Comparison of ENCODE assay signal across 9 cellular contexts in the genomic region with DNA sequence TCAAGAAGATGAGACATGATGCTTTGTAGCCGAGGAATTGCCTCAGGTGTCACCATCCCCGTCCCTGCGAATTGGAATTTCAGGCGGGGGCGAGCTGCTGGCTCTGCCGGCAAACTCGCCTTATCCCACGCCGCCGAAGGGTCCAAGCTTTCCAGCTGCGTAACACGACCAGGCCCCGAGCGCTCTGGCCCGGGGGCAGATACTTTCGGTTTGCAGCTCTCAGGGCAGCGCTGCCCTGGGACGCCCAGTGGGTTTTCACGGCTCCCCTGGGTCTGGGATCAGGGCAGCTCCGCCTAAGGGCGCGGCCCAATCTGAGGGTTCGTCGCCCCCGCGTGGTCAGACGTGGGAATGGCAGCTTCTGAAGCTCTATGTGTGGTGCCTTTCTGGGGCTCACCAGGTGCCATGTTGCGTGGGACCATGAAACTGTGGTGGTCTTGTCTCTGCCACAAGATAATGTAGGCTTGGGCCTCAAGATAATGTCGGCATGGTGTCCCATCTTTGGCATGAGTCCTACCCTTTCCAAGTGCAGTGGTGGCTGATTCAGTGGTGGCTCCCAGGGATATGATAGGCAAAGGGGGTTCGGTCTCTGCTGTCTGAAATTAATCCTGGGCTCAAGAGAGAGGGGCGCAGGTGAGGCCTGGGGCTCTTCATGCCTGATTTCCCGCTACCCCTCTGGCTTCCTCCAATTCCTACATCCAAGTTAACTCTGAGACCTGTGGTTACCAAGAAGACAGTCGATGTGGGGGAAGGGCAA. TPM values are rescaled to one million over a fixed set of nuclear protein-coding genes. Genes with fewer than 3 reads are reported as not detected.
A peak's percentile ranks its signal among the peaks of the same experiment; 100 is the strongest.
DNase-seq lines count a peak whose midpoint lies in the region; ATAC-seq and TF ChIP-seq lines count a peak whose summit lies in the region.
"Had no signal": no experiment of that assay in that cellular context is flagged by ENCODE, and none has a peak within 500 bp of the region (broad histone marks: within the 10 kb centered on the region; RNA-seq: fewer than 3 reads in every experiment).

No MANE protein-coding gene starts in this region.

- H3K4me3 ChIP-seq in OCI-LY1 (ENCODE audit: low read depth, low read length, poor library complexity, severe bottlenecking) (peak overlapping the region; percentile 59), esophagus muscularis mucosa (peak overlapping the region; percentile 59 to 77 (median 60)), muscle layer of colon (ENCODE audit: low read depth in 1 of 2, low read length in 2 of 2) (peak overlapping the region; percentile 48 to 64)

- H3K36me3 ChIP-seq in OCI-LY1 (ENCODE audit: insufficient read depth, low read length) (no peaks in the 10 kb centered on the region), esophagus muscularis mucosa (no peaks in the 10 kb centered on the region), muscle layer of colon (ENCODE audit: insufficient read depth, low read length) (no peaks in the 10 kb centered on the region)

- H3K27ac ChIP-seq in OCI-LY1 (ENCODE audit: low read depth, low read length, poor library complexity, severe bottlenecking) (no peak overlapping the region), esophagus muscularis mucosa (replicated peaks in 1 of 4) (peak overlapping the region; percentile 80 to 84 (median 82)), muscle layer of colon (ENCODE audit: low read depth, low read length) (peak overlapping the region; percentile 67)

- H3K9ac ChIP-seq in OCI-LY1 (ENCODE audit: low read length) = peak overlapping the region; percentile 56; the same call in 1 of the 2 replicates
- peak overlapping the region; percentile 67 for H3K9ac ChIP-seq in muscle layer of colon (ENCODE audit: low read length)

- DNase-seq in C1 segment of cervical spinal cord (lab: John Stamatoyannopoulos, UW) (peak; percentile 8 to 92 (median 76)), HUDEP-2 (lab: John Stamatoyannopoulos, UW; ENCODE audit: unreplicated experiment in 76 of 76) (peak in 72 of 76 experiments; percentile 11 to 91 (median 70)), esophagus muscularis mucosa (ENCODE audit: extremely low spot score) (peak; percentile 95)
- DNase-seq in activated T-cell treated with anti-CD3 and anti-CD28 coated beads, Interleukin-2, amount 50 U/mL, for 24 hours = peak; percentile 92
- peak; percentile 94 for DNase-seq in stimulated activated CD8-positive, alpha-beta memory T cell treated with anti-CD3 and anti-CD28 coated beads, Interleukin-4, amount 100 ng/mL, for 48 hours

- no peaks in the 10 kb centered on the region for H3K9me2 ChIP-seq in OCI-LY1 (ENCODE audit: low read depth, low read length)

- peaks cover 21% of the 10 kb centered on the region for H3K4me1 Mint-ChIP-seq in activated T-cell treated with anti-CD3 and anti-CD28 coated beads, Interleukin-2, amount 50 U/mL, for 24 hours (ENCODE audit: low read depth)

- ATAC-seq in GM19351 (IDR thresholded peaks at IDR 0.05; ENCODE audit: unreplicated experiment) = peak; percentile 82

- no peaks in the 10 kb centered on the region for H4K20me1 ChIP-seq in OCI-LY1 (ENCODE audit: insufficient read depth, low read length)

- H3F3A ChIP-seq in OCI-LY1 (ENCODE audit: insufficient read depth, low read length) = no peaks in the 10 kb centered on the region; the same call in 1 of the 2 replicates

- no peaks in the 10 kb centered on the region for H3K27me3 Mint-ChIP-seq in activated T-cell treated with anti-CD3 and anti-CD28 coated beads, Interleukin-2, amount 50 U/mL, for 24 hours

- no peak overlapping the region for H2AFZ ChIP-seq in OCI-LY1 (ENCODE audit: low read length)

- no peaks in the 10 kb centered on the region for H3K9me3 Mint-ChIP-seq in activated T-cell treated with anti-CD3 and anti-CD28 coated beads, Interleukin-2, amount 50 U/mL, for 24 hours

- no peaks in the 10 kb centered on the region for H3K9me3 ChIP-seq in OCI-LY1 (ENCODE audit: low read length)
- no peaks in the 10 kb centered on the region for H3K9me3 ChIP-seq in esophagus muscularis mucosa
- no peaks in the 10 kb centered on the region for H3K9me3 ChIP-seq in muscle layer of colon (ENCODE audit: low read length)

- 24% methylated on average over 13 of the region's 33 CpGs for WGBS in esophagus muscularis mucosa

- peak; percentile 94 for TF ChIP-seq CTCF in OCI-LY1 (IDR thresholded peaks at IDR 0.05; ENCODE audit: low read length)
- peak; percentile 94 to 98 (median 96) for TF ChIP-seq CTCF in esophagus muscularis mucosa (IDR thresholded peaks at IDR 0.05)

- no peak for TF ChIP-seq POLR2A in esophagus muscularis mucosa (IDR thresholded peaks at IDR 0.05; ENCODE audit: low read depth)

- peaks cover 24% of the 10 kb centered on the region for H3K36me3 Mint-ChIP-seq in activated T-cell treated with anti-CD3 and anti-CD28 coated beads, Interleukin-2, amount 50 U/mL, for 24 hours (ENCODE audit: low read depth)

- TF ChIP-seq EP300 in esophagus muscularis mucosa (IDR thresholded peaks at IDR 0.05) = no peak

- H3K27me3 ChIP-seq in OCI-LY1 (ENCODE audit: insufficient read depth, low read length) = no peaks in the 10 kb centered on the region
- H3K27me3 ChIP-seq in esophagus muscularis mucosa = no peaks in the 10 kb centered on the region
- H3K27me3 ChIP-seq in muscle layer of colon (ENCODE audit: control insufficient read depth in 1 of 2, insufficient read depth in 2 of 2, low read length in 2 of 2) = no peaks in the 10 kb centered on the region

- H3K4me1 ChIP-seq in OCI-LY1 (ENCODE audit: insufficient read depth, low read length, severe bottlenecking) (peaks cover 30% of the 10 kb centered on the region), esophagus muscularis mucosa (peaks cover 5 to 14% (median 12%) of the 10 kb centered on the region in 4 donors), muscle layer of colon (ENCODE audit: insufficient read depth, low read length) (no peaks in the 10 kb centered on the region)

- H3K4me3 Mint-ChIP-seq in activated T-cell treated with anti-CD3 and anti-CD28 coated beads, Interleukin-2, amount 50 U/mL, for 24 hours = peak overlapping the region; percentile 80

- H3K79me2 ChIP-seq in OCI-LY1 (ENCODE audit: insufficient read depth, low read length) = no peaks in the 10 kb centered on the region

- H3K4me2 ChIP-seq in OCI-LY1 (ENCODE audit: low read length) = peak overlapping the region; percentile 77

- H3K27ac Mint-ChIP-seq in activated T-cell treated with anti-CD3 and anti-CD28 coated beads, Interleukin-2, amount 50 U/mL, for 24 hours = peak overlapping the region; percentile 68

- intact Hi-C loops in esophagus muscularis mucosa (cut with DNase I) = loop anchor here (1.0 to 10.0 kb wide), 3 partner anchors 63 to 338 kb away; no protein-coding TSS in a partner anchor

RNA-seq across cellular contexts. Expression of gene PIGT, which starts 21.0 kb away (rescaled TPM):
- 10 to 100 TPM; 64.4 to 90.9 (median 80.4) TPM for total RNA-seq in esophagus muscularis mucosa

RNA-seq across cellular contexts. Expression of gene DBNDD2, which starts 28.8 kb away (rescaled TPM):
- total RNA-seq in esophagus muscularis mucosa = 100 to 1,000 TPM in 2 of 4 donors, 10 to 100 TPM in 2; 63.0 to 130 (median 109) TPM

RNA-seq across cellular contexts. Expression of gene WFDC2, which starts 32.6 kb away (rescaled TPM):
- total RNA-seq in esophagus muscularis mucosa = 1 to 10 TPM in 2 of 4 donors, not detected in 2; 2.1 to 2.6 TPM
- total RNA-seq: T-helper 2 cell treated with Interferon-gamma antibody and Interleukin-4, amounts not matched to agents 100 ng/mL and 5 ng/mL, for 36 hours had no signal

RNA-seq across cellular contexts. Expression of gene TP53TG5, which starts 58.8 kb away (rescaled TPM):
- total RNA-seq in esophagus muscularis mucosa = 1 to 10 TPM in 2 of 4 donors, under 1 TPM in 1, not detected in 1; 0.17 to 2.1 (median 1.1) TPM
